Comparison of ENCODE assay signal across 1 cellular context in the genomic region with DNA sequence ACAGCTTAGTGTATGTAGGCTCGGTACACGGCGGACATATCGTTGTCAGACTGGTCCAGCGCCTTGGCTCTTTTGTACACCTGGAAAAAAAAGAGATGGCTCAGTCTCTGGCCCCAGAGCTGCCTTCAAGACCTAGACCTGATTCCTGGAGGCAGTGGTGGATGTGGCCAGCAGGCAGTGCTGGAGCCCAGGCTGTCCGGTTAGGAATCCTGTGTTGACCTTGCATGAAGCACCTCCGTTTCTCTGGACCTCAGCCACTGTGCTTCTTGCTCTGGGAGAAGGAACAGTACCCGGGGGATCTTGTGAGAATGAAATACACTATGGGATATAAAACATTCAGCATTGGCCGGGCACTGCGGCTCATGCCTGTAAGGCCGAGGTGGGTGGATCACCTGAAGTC.
TF ChIP-seq lines count a peak whose summit lies in the region.

No MANE protein-coding gene starts in this region.

TF ChIP-seq in HepG2, 621 proteins besides CTCF, POLR2A, EP300 and RAD21:
- TF ChIP-seq, protein P1, sequence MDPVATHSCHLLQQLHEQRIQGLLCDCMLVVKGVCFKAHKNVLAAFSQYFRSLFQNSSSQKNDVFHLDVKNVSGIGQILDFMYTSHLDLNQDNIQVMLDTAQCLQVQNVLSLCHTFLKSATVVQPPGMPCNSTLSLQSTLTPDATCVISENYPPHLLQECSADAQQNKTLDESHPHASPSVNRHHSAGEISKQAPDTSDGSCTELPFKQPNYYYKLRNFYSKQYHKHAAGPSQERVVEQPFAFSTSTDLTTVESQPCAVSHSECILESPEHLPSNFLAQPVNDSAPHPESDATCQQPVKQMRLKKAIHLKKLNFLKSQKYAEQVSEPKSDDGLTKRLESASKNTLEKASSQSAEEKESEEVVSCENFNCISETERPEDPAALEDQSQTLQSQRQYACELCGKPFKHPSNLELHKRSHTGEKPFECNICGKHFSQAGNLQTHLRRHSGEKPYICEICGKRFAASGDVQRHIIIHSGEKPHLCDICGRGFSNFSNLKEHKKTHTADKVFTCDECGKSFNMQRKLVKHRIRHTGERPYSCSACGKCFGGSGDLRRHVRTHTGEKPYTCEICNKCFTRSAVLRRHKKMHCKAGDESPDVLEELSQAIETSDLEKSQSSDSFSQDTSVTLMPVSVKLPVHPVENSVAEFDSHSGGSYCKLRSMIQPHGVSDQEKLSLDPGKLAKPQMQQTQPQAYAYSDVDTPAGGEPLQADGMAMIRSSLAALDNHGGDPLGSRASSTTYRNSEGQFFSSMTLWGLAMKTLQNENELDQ (CRISPR knock-in tag; IDR thresholded peaks at IDR 0.05; ENCODE audit: borderline replicate concordance), result no peak
- TF ChIP-seq ATAD3A (CRISPR knock-in tag; IDR thresholded peaks at IDR 0.05) (no peak), EHMT2 (IDR thresholded peaks at IDR 0.05; ENCODE audit: borderline replicate concordance, low read depth, low read length) (no peak), TARDBP (CRISPR knock-in tag; IDR thresholded peaks at IDR 0.05) (no peak), SIN3B (IDR thresholded peaks at IDR 0.05; ENCODE audit: low read length) (no peak), SP1 (IDR thresholded peaks at IDR 0.05) (no peak), SP1 (CRISPR knock-in tag; IDR thresholded peaks at IDR 0.05) (no peak), DNMT1 (CRISPR knock-in tag; IDR thresholded peaks at IDR 0.05) (no peak), ZNF337 (CRISPR knock-in tag; IDR thresholded peaks at IDR 0.05; ENCODE audit: borderline replicate concordance, low read depth) (no peak), ZNF841 (CRISPR knock-in tag; IDR thresholded peaks at IDR 0.05; ENCODE audit: borderline replicate concordance) (no peak)
- TF ChIP-seq, protein P2, sequence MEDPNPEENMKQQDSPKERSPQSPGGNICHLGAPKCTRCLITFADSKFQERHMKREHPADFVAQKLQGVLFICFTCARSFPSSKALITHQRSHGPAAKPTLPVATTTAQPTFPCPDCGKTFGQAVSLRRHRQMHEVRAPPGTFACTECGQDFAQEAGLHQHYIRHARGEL (CRISPR knock-in tag; IDR thresholded peaks at IDR 0.05), result no peak
- TF ChIP-seq, protein P3, sequence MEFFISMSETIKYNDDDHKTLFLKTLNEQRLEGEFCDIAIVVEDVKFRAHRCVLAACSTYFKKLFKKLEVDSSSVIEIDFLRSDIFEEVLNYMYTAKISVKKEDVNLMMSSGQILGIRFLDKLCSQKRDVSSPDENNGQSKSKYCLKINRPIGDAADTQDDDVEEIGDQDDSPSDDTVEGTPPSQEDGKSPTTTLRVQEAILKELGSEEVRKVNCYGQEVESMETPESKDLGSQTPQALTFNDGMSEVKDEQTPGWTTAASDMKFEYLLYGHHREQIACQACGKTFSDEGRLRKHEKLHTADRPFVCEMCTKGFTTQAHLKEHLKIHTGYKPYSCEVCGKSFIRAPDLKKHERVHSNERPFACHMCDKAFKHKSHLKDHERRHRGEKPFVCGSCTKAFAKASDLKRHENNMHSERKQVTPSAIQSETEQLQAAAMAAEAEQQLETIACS (CRISPR knock-in tag; IDR thresholded peaks at IDR 0.05), result no peak
- TF ChIP-seq, protein P4, sequence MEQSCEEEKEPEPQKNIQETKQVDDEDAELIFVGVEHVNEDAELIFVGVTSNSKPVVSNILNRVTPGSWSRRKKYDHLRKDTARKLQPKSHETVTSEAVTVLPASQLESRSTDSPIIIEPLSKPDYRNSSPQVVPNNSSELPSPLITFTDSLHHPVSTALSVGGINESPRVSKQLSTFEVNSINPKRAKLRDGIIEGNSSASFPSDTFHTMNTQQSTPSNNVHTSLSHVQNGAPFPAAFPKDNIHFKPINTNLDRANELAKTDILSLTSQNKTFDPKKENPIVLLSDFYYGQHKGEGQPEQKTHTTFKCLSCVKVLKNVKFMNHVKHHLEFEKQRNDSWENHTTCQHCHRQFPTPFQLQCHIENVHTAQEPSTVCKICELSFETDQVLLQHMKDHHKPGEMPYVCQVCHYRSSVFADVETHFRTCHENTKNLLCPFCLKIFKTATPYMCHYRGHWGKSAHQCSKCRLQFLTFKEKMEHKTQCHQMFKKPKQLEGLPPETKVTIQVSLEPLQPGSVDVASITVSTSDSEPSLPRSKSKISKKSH (CRISPR knock-in tag; IDR thresholded peaks at IDR 0.05; ENCODE audit: borderline replicate concordance), result no peak
